27 cellular contexts compared by ENCODE assay signal in genomic region chr2:51068237-51068636, GRCh38. TPM values are rescaled to one million over a fixed set of nuclear protein-coding genes. Genes with fewer than 3 reads are reported as not detected.
"Had no signal": no experiment of that assay in that cellular context is flagged by ENCODE, and none has a peak within 500 bp of the region (broad histone marks: within the 10 kb centered on the region; RNA-seq: fewer than 3 reads in every experiment).

No MANE protein-coding gene starts in this region.

- H3K27ac ChIP-seq: adrenal gland, SJSA1 had no signal

- H3K4me1 ChIP-seq: adrenal gland, SJSA1 had no signal

- H3K36me3 ChIP-seq: adrenal gland, SJSA1 had no signal

- H3K4me3 ChIP-seq: adrenal gland, SJSA1 had no signal

- ATAC-seq: activated CD8-positive, alpha-beta T cell treated with anti-CD3 and anti-CD28 coated beads, Interleukin-2, amount 10 ng/mL, durations not matched to agents 7 days and 5 days; Panc1; Right ventricle myocardium inferior; WTC11 had no signal

- H3K27me3 ChIP-seq: adrenal gland, SJSA1 had no signal

- H3K9me3 ChIP-seq: adrenal gland, SJSA1 had no signal

- DNase-seq: activated CD4-positive, alpha-beta T cell treated with anti-CD3 and anti-CD28 coated beads for 48 hours; activated CD4-positive, alpha-beta T cell treated with anti-CD3 and anti-CD28 coated beads, Interleukin-2, amount 50 U/mL, for 4 hours; activated CD4-positive, CD25-positive, alpha-beta regulatory T cell treated with anti-CD3 and anti-CD28 coated beads, Interleukin-2, amount 50 U/mL, for 72 hours; activated CD8-positive, alpha-beta memory T cell treated with anti-CD3 and anti-CD28 coated beads, Interleukin-2, amount 50 U/mL, for 48 hours; activated CD8-positive, alpha-beta T cell treated with anti-CD3 and anti-CD28 coated beads, Interleukin-2, amount 10 ng/mL, durations not matched to agents 7 days and 5 days; activated naive CD4-positive, alpha-beta T cell treated with anti-CD3 and anti-CD28 coated beads, Interleukin-2, amount 50 U/mL, for 16 hours; activated naive CD8-positive, alpha-beta T cell treated with anti-CD3 and anti-CD28 coated beads, Interleukin-2, amount 10 ng/mL, durations not matched to agents 7 days and 5 days; activated T-cell treated with anti-CD3 and anti-CD28 coated beads, Interleukin-2, amount 50 U/mL, for 1 hour; adrenal gland; anterior cingulate cortex; KG1; NCI-H1092; NCI-H1436; NCI-H1694 treated with DMSO at 0.1 percent for 48 hours; NCI-H2081; NCI-H446; NCI-H524 treated with DMSO at 0.1 percent for 48 hours; NCI-H748 treated with DMSO at 0.1 percent for 48 hours; OCI-M1; RPMI8226 had no signal

RNA-seq across cellular contexts. Expression of gene NRXN1, which starts 36.3 kb away (rescaled TPM):
- total RNA-seq: activated CD8-positive, alpha-beta T cell treated with anti-CD3 and anti-CD28 coated beads, Interleukin-2, amount 10 ng/mL, durations not matched to agents 7 days and 5 days; activated naive CD8-positive, alpha-beta T cell treated with anti-CD3 and anti-CD28 coated beads, Interleukin-2, amount 10 ng/mL, durations not matched to agents 7 days and 5 days; chondrocyte; LHCN-M2; MCF 10A had no signal
